Comparison of ENCODE assay signal across 9 cellular contexts in genomic region chr11:119567667-119568582, GRCh38.
DNase-seq lines count a peak whose midpoint lies in the region; ATAC-seq and TF ChIP-seq lines count a peak whose summit lies in the region.
"Had no signal": no experiment of that assay in that cellular context is flagged by ENCODE, and none has a peak within 500 bp of the region (broad histone marks: within the 10 kb centered on the region; RNA-seq: fewer than 3 reads in every experiment).

No MANE protein-coding gene starts in this region.

- peak; percentile 28 for ATAC-seq in GM23338
- ATAC-seq in GM21381 (IDR thresholded peaks at IDR 0.05; ENCODE audit: unreplicated experiment) = no peak
- ATAC-seq in GM18498 (IDR thresholded peaks at IDR 0.05; ENCODE audit: unreplicated experiment) = no peak

- H3K4me3 ChIP-seq in GM23338 = no peak overlapping the region
- H3K4me3 ChIP-seq in foreskin fibroblast (ENCODE audit: low read depth in 1 of 2, low read length in 2 of 2) = no peak overlapping the region
- H3K4me3 ChIP-seq: adrenal gland had no signal

- H3K36me3 Mint-ChIP-seq in GM23338 (ENCODE audit: low read depth) = no peaks in the 10 kb centered on the region

- H3K79me2 ChIP-seq in GM23338 (replicated peaks; ENCODE audit: insufficient read depth) = no peaks in the 10 kb centered on the region

- no peaks in the 10 kb centered on the region for H3F3A ChIP-seq in GM23338 (replicated peaks; ENCODE audit: low read depth)

- H3K27ac ChIP-seq in GM23338 (ENCODE audit: low read depth) = no peak overlapping the region
- H3K27ac ChIP-seq: adrenal gland had no signal

- no peaks in the 10 kb centered on the region for H4K20me1 ChIP-seq in GM23338 (replicated peaks; ENCODE audit: insufficient read depth)

- H3K27me3 Mint-ChIP-seq in GM23338 (ENCODE audit: insufficient read depth, low read depth, poor library complexity) = no peaks in the 10 kb centered on the region

- DNase-seq in Ammon's horn (ENCODE audit: low spot score) (peak; percentile 58), GM23338 (ENCODE audit: low spot score) (peak; percentile 16), NCI-H460 (ENCODE audit: extremely low read depth, low read depth) (peak; percentile 32), foreskin fibroblast (peak; percentile 68 to 81), superior temporal gyrus (ENCODE audit: extremely low spot score) (peak; percentile 74), CD1c-positive myeloid dendritic cell (ENCODE audit: extremely low spot score) (no peak)

- no peak for TF ChIP-seq CTCF in GM23338 (conservative IDR thresholded peaks at IDR 0.05; ENCODE audit: low read depth in 2 of 2)
- no peak for TF ChIP-seq CTCF in foreskin fibroblast (IDR thresholded peaks at IDR 0.05; ENCODE audit: low read depth, low read length)

- peak overlapping the region; percentile 60; the same call in 1 of the 2 replicates for H3K4me2 ChIP-seq in GM23338

- no peaks in the 10 kb centered on the region for H3K36me3 ChIP-seq in GM23338 (ENCODE audit: insufficient read depth)
- H3K36me3 ChIP-seq: adrenal gland had no signal

- no peak overlapping the region for H3K4me3 Mint-ChIP-seq in GM23338

- H3K9me3 Mint-ChIP-seq in GM23338 = peaks cover 3% of the 10 kb centered on the region; the same call in 1 of the 3 replicates

- H3K27me3 ChIP-seq in GM23338 (ENCODE audit: insufficient read depth) = no peaks in the 10 kb centered on the region
- H3K27me3 ChIP-seq: adrenal gland had no signal

- peak overlapping the region; percentile 90 for H2AFZ ChIP-seq in GM23338

- peaks cover 7% of the 10 kb centered on the region; the same call in 1 of the 2 replicates for H3K4me1 ChIP-seq in GM23338 (ENCODE audit: insufficient read depth)
- H3K4me1 ChIP-seq: adrenal gland had no signal

- no peaks in the 10 kb centered on the region; the same call in 1 of the 2 replicates for H3K9me2 ChIP-seq in GM23338 (ENCODE audit: insufficient read depth)

- peaks cover 11% of the 10 kb centered on the region; the same call in 2 of the 3 replicates for H3K4me1 Mint-ChIP-seq in GM23338

- peak overlapping the region; percentile 76 for H3K27ac Mint-ChIP-seq in GM23338

TF ChIP-seq in GM23338, 12 proteins besides CTCF, POLR2A, EP300 and RAD21:
- TF ChIP-seq EZH2phosphoT487 (IDR thresholded peaks at IDR 0.05; ENCODE audit: unreplicated experiment) (no peak), POLR2AphosphoS5 (IDR thresholded peaks at IDR 0.05; ENCODE audit: low read depth) (no peak), JUNB (IDR thresholded peaks at IDR 0.05; ENCODE audit: unreplicated experiment) (no peak), CREB1 (CRISPR knock-in tag; IDR thresholded peaks at IDR 0.05; ENCODE audit: low read depth) (no peak), REST (IDR thresholded peaks at IDR 0.05; ENCODE audit: unreplicated experiment) (no peak), ZNF331 (CRISPR knock-in tag; IDR thresholded peaks at IDR 0.05; ENCODE audit: low read depth) (no peak), ZNF114 (CRISPR knock-in tag; IDR thresholded peaks at IDR 0.05) (no peak), ETS1 (IDR thresholded peaks at IDR 0.05) (no peak), NANOG (IDR thresholded peaks at IDR 0.05; ENCODE audit: borderline replicate concordance) (no peak), EZH2 (IDR thresholded peaks at IDR 0.05; ENCODE audit: low read depth, unreplicated experiment) (no peak), STAT1 (IDR thresholded peaks at IDR 0.05; ENCODE audit: unreplicated experiment) (no peak), ZNF462 (CRISPR knock-in tag; IDR thresholded peaks at IDR 0.05) (no peak)
TF ChIP-seq in GM23338: peak in this region for 0.
